Comparison of ENCODE assay signal across 15 cellular contexts in genomic region chr11:124892750-124893454, GRCh38. TPM values are rescaled to one million over a fixed set of nuclear protein-coding genes. Genes with fewer than 3 reads are reported as not detected.
A peak's percentile ranks its signal among the peaks of the same experiment; 100 is the strongest.
DNase-seq lines count a peak whose midpoint lies in the region; ATAC-seq, FAIRE-seq and TF ChIP-seq lines count a peak whose summit lies in the region.
"Had no signal": no experiment of that assay in that cellular context is flagged by ENCODE, and none has a peak within 500 bp of the region (broad histone marks: within the 10 kb centered on the region; RNA-seq: fewer than 3 reads in every experiment).

No MANE protein-coding gene starts in this region.

- WGBS in spleen, 5 donors, result 50 to 60% (median 53%) methylated on average over 9 of the region's 9 CpGs

- H3K9me3 ChIP-seq in spleen, result no peaks in the 10 kb centered on the region

- no peaks in the 10 kb centered on the region for H3K36me3 ChIP-seq in bronchial epithelial cell (ENCODE audit: control insufficient read depth, insufficient read depth, low read length)
- H3K36me3 ChIP-seq in spleen, result peaks cover 0 to 40% (median 0%) of the 10 kb centered on the region in 6 donors

- DNase-seq in GM12891 (ENCODE audit: insufficient read length, low spot score) (peak; percentile 2), bronchial epithelial cell (ENCODE audit: low read depth) (no peak), hepatic stellate cell (ENCODE audit: low spot score) (peak; percentile 1), spleen (no peak), DMS114 treated with DMSO at 0.1 percent for 48 hours (lab: John Stamatoyannopoulos, UW; ENCODE audit: unreplicated experiment) (no peak), kidney glomerular epithelial cell (lab: John Stamatoyannopoulos, UW) (no peak), NCI-H774 (lab: John Stamatoyannopoulos, UW) (no peak)
- DNase-seq: activated naive CD4-positive, alpha-beta T cell treated with anti-CD3 and anti-CD28 coated beads, Interleukin-2, amount 10 ng/mL, durations not matched to agents 7 days and 5 days; COR-L47; H9; NCI-H1436 treated with DMSO at 0.1 percent for 48 hours; NCI-H2227 treated with DMSO at 0.1 percent for 48 hours; NK-92 treated with Interleukin-12 subunit alpha and Interleukin-12 subunit beta, amount 100 ng/mL, for 24 hours had no signal

- peak overlapping the region in 5 of 8 donors; percentile 11 to 88 (median 83) for H3K27ac ChIP-seq in spleen

- H3K4me3 ChIP-seq in bronchial epithelial cell (ENCODE audit: low read depth, low read length), result no peak overlapping the region
- peak overlapping the region in 2 of 8 donors; percentile 62 to 71 for H3K4me3 ChIP-seq in spleen

- intact Hi-C loops in spleen (cut with DNase I; ENCODE audit: low total_unique reads), result no loop called here

- TF ChIP-seq CTCF in bronchial epithelial cell (IDR thresholded peaks at IDR 0.05; ENCODE audit: insufficient read depth, low read length, severe bottlenecking) (no peak), spleen (IDR thresholded peaks at IDR 0.05 in 8 of 11, conservative IDR thresholded peaks at IDR 0.05 in 3 of 11) (no peak)

- no peak for TF ChIP-seq POLR2A in GM12891 (IDR thresholded peaks at IDR 0.05; ENCODE audit: low read depth, low read length)
- TF ChIP-seq POLR2A in spleen (IDR thresholded peaks at IDR 0.05), result no peak

- ATAC-seq in HG02981 (IDR thresholded peaks at IDR 0.05; ENCODE audit: unreplicated experiment), result no peak

- peaks cover 4 to 79% (median 42%) of the 10 kb centered on the region in 6 donors for H3K4me1 ChIP-seq in spleen

- H3K27me3 ChIP-seq in bronchial epithelial cell (ENCODE audit: control insufficient read depth, insufficient read depth, low read length), result no peaks in the 10 kb centered on the region
- peaks cover 0 to 12% (median 0%) of the 10 kb centered on the region in 7 donors for H3K27me3 ChIP-seq in spleen (replicated peaks in 1 of 7)

- FAIRE-seq in GM12891 (lab: Jason Lieb, UNC), result no peak
- peak; percentile 52 for FAIRE-seq in bronchial epithelial cell (lab: Jason Lieb, UNC)

TF ChIP-seq in GM12891, 5 proteins besides CTCF, POLR2A, EP300 and RAD21:
- no peak for TF ChIP-seq POLR2AphosphoS5 (IDR thresholded peaks at IDR 0.05; ENCODE audit: low read depth, low read length)
- TF ChIP-seq PAX5 (IDR thresholded peaks at IDR 0.05; ENCODE audit: insufficient read depth, low read length, severe bottlenecking), result no peak

RNA-seq across cellular contexts. Expression of gene ROBO4, which starts 4.8 kb away (rescaled TPM):
- not detected for polyA plus RNA-seq in GM12891 (2012; ENCODE audit: low read depth, missing spikeins)
- total RNA-seq in bronchial epithelial cell (under 0.01 TPM in 1 of 2 replicates, not detected in the other), spleen (100 to 1,000 TPM in 6 of 7 donors, 10 to 100 TPM in 1; 96.9 to 246 (median 147) TPM)
- polyA plus RNA-seq in spleen, result 10 to 100 TPM in 2 of 3 donors, 1 to 10 TPM in 1; 6.7 to 53.2 (median 24.9) TPM
- total RNA-seq: H9 had no signal

RNA-seq across cellular contexts. Expression of gene HEPN1, which starts 26.1 kb away (rescaled TPM):
- not detected for polyA plus RNA-seq in GM12891 (2012; ENCODE audit: low read depth, missing spikeins)
- not detected in 2 replicates for total RNA-seq in bronchial epithelial cell
- total RNA-seq in spleen, result under 1 TPM in 1 of 7 donors, not detected in 6; 0.25 TPM
- not detected for polyA plus RNA-seq in spleen
- total RNA-seq: H9, myocyte had no signal

RNA-seq across cellular contexts. Expression of gene ROBO3, which starts 27.7 kb away (rescaled TPM):
- 0.50 TPM for polyA plus RNA-seq in GM12891 (2012; ENCODE audit: low read depth, missing spikeins)
- total RNA-seq in bronchial epithelial cell (29.5 and 30.2 TPM in 2 replicates), spleen (10 to 100 TPM; 13.2 to 35.0 (median 25.0) TPM)
- 10 to 100 TPM; 15.5 to 43.2 (median 25.9) TPM for polyA plus RNA-seq in spleen

RNA-seq across cellular contexts. Expression of gene HEPACAM, which starts 42.9 kb away (rescaled TPM):
- polyA plus RNA-seq in GM12891 (2012; ENCODE audit: low read depth, missing spikeins), result not detected
- total RNA-seq in bronchial epithelial cell (not detected in 2 replicates), spleen (1 to 10 TPM in 1 of 7 donors, not detected in 6; 2.7 TPM)
- under 1 TPM; 0.04 to 0.38 (median 0.22) TPM for polyA plus RNA-seq in spleen
- total RNA-seq: H9, myocyte had no signal

Comparison
In these comparisons a context has a peak if more than half of its experiments do, and no peak if none do; other contexts are left out.
1. DNase-seq: peak in GM12891 (single experiment) and hepatic stellate cell (single experiment); none in bronchial epithelial cell (single experiment), spleen (single experiment), DMS114 treated with DMSO at 0.1 percent for 48 hours (single experiment), kidney glomerular epithelial cell (single experiment) and NCI-H774 (single experiment).
2. RNA of gene ROBO4, which starts 4.8 kb away (total RNA-seq): 96.9 to 246 TPM in spleen; under 0.01 TPM in bronchial epithelial cell; every median in the first group is over 10 times any median in the second.